21 cellular contexts compared by ENCODE assay signal in genomic region chr13:49347650-49348385, GRCh38.
"Had no signal": no experiment of that assay in that cellular context is flagged by ENCODE, and none has a peak within 500 bp of the region (broad histone marks: within the 10 kb centered on the region; RNA-seq: fewer than 3 reads in every experiment).

No MANE protein-coding gene starts in this region.

- H3K27me3 Mint-ChIP-seq: activated naive CD8-positive, alpha-beta T cell; activated T-cell treated with anti-CD3 and anti-CD28 coated beads, Interleukin-2, amount 50 U/mL, for 24 hours; activated T-helper 17 cell treated with anti-CD3 and anti-CD28 coated beads, Interleukin-2, amount 50 U/mL, for 72 hours; naive thymus-derived CD4-positive, alpha-beta T cell; stimulated activated naive B cell treated with anti-CD40 and anti-IgM and Interleukin-4, amounts not matched to agents 10 μg/mL and 1 μg/mL and 100 μg/mL, for 72 hours had no signal

- H3K9me3 ChIP-seq: adrenal gland, ascending aorta, esophagus squamous epithelium, heart left ventricle, lower lobe of right lung, prostate gland, transverse colon, uterus had no signal

- H3K9me3 Mint-ChIP-seq: activated T-cell treated with anti-CD3 and anti-CD28 coated beads, Interleukin-2, amount 50 U/mL, for 24 hours; activated T-helper 17 cell treated with anti-CD3 and anti-CD28 coated beads, Interleukin-2, amount 50 U/mL, for 72 hours; T-helper 2 cell treated with Interferon-gamma antibody and Interleukin-4, amounts not matched to agents 5 μg/mL and 100 μg/mL, for 36 hours had no signal

- H3K4me3 ChIP-seq: adrenal gland, ascending aorta, coronary artery, esophagus squamous epithelium, heart left ventricle, lower lobe of right lung, prostate gland, transverse colon, uterus had no signal

- DNase-seq: activated CD8-positive, alpha-beta memory T cell treated with anti-CD3 and anti-CD28 coated beads, Interleukin-2, amount 50 U/mL, for 4 hours; activated naive CD4-positive, alpha-beta T cell; activated T-cell treated with anti-CD3 and anti-CD28 coated beads, Interleukin-2, amount 50 U/mL, for 24 hours; adrenal gland; esophagus squamous epithelium; heart left ventricle; lower lobe of right lung; naive thymus-derived CD4-positive, alpha-beta T cell; stimulated activated CD4-positive, alpha-beta T cell treated with anti-CD3 and anti-CD28 coated beads, Interleukin-2, amount 100 ng/mL, for 48 hours; stimulated activated CD8-positive, alpha-beta memory T cell treated with anti-CD3 and anti-CD28 coated beads, Interleukin-4, amount 100 ng/mL, for 48 hours; stimulated activated naive B cell treated with anti-CD40 and anti-IgM and Interleukin-4, amounts not matched to agents 10 μg/mL and 1 μg/mL and 100 μg/mL, for 72 hours; transverse colon; uterus; WERI-Rb-1 had no signal

- H3K27me3 ChIP-seq: adrenal gland, ascending aorta, esophagus squamous epithelium, heart left ventricle, transverse colon, uterus had no signal

- H3K4me1 Mint-ChIP-seq: stimulated activated naive B cell treated with anti-CD40 and anti-IgM and Interleukin-4, amounts not matched to agents 10 μg/mL and 1 μg/mL and 100 μg/mL, for 72 hours had no signal

- H3K4me3 Mint-ChIP-seq: activated naive CD8-positive, alpha-beta T cell; activated T-cell treated with anti-CD3 and anti-CD28 coated beads, Interleukin-2, amount 50 U/mL, for 24 hours; activated T-helper 17 cell treated with anti-CD3 and anti-CD28 coated beads, Interleukin-2, amount 50 U/mL, for 72 hours; naive thymus-derived CD4-positive, alpha-beta T cell; stimulated activated naive B cell treated with anti-CD40 and anti-IgM and Interleukin-4, amounts not matched to agents 10 μg/mL and 1 μg/mL and 100 μg/mL, for 72 hours; T-helper 2 cell treated with Interferon-gamma antibody and Interleukin-4, amounts not matched to agents 5 μg/mL and 100 μg/mL, for 36 hours had no signal

- ATAC-seq: activated T-helper 17 cell treated with anti-CD3 and anti-CD28 coated beads, Interleukin-2, amount 50 U/mL, for 72 hours; heart left ventricle; left lobe of liver; lower lobe of right lung; naive thymus-derived CD4-positive, alpha-beta T cell; stimulated activated naive B cell treated with anti-CD40 and anti-IgM and Interleukin-4, amounts not matched to agents 10 μg/mL and 1 μg/mL and 100 μg/mL, for 72 hours had no signal

- H3K27ac ChIP-seq: adrenal gland, esophagus squamous epithelium, heart left ventricle, lower lobe of right lung, prostate gland, transverse colon, uterus, WERI-Rb-1 had no signal

- H3K4me1 ChIP-seq: lower lobe of right lung, prostate gland, uterus had no signal

- H3K27ac Mint-ChIP-seq: activated naive CD8-positive, alpha-beta T cell; activated T-cell treated with anti-CD3 and anti-CD28 coated beads, Interleukin-2, amount 50 U/mL, for 24 hours; activated T-helper 17 cell treated with anti-CD3 and anti-CD28 coated beads, Interleukin-2, amount 50 U/mL, for 72 hours; naive thymus-derived CD4-positive, alpha-beta T cell; stimulated activated naive B cell treated with anti-CD40 and anti-IgM and Interleukin-4, amounts not matched to agents 10 μg/mL and 1 μg/mL and 100 μg/mL, for 72 hours; T-helper 2 cell treated with Interferon-gamma antibody and Interleukin-4, amounts not matched to agents 5 μg/mL and 100 μg/mL, for 36 hours had no signal

- H3K36me3 ChIP-seq: prostate gland, transverse colon, uterus, WERI-Rb-1 had no signal
